ENCODE assay signal across 9 cellular contexts in the genomic region with DNA sequence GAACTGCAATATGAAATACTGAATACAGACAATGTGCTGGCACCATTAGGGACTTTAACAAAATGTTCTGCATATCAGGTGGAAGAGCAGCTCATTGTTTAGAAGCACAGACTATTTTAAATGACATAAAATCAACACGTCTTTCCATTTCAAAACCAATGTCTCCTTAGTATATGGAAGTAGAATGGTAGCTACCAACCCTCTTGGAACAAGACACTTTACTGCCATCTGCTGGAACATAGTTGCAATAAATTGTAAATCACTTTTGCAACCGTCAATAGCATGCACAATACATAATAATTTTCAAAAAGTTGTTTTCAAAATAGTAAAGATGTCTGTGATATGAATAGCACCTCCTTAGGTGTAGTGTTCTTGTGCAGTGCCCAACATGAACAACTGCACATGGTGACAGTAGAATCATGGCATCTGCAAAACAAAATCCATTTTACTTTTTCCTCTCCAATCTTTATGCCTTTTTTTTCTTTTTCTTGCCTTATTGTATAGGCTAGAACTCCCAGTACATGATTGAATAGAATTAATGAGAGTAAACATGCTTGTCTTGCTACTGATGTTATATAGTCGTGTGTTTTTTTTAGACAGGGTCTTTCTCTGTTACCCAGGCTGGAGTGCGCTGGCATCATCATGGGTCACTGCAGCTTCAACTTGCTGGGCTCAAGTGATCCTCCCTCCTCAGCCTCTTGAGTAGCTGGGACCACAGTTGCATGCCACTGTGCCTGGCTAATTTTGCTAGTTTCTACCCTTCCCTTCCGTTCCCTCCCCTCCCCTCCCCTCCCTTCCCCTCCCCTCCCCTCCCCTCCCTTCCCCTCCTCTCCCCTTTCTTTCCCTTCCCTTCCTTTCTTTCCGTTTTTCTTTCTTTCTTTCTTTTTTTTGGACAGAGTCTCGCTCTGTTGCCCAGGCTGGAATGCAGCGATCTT. TPM values are rescaled to one million over a fixed set of nuclear protein-coding genes. Genes with fewer than 3 reads are reported as not detected.
DNase-seq lines count a peak whose midpoint lies in the region; ATAC-seq and TF ChIP-seq lines count a peak whose summit lies in the region.
"Had no signal": no experiment of that assay in that cellular context is flagged by ENCODE, and none has a peak within 500 bp of the region (broad histone marks: within the 10 kb centered on the region; RNA-seq: fewer than 3 reads in every experiment).

No MANE protein-coding gene starts in this region.

- WGBS in body of pancreas, 2 donors = 22 to 27% methylated on average over 8 of the region's 8 CpGs

- intact Hi-C loops in CD4-positive, alpha-beta T cell (cut with DNase I, micrococcal nuclease) = loop anchor here (1.0 to 10.0 kb wide), 2 partner anchors 65 to 375 kb away; no protein-coding TSS in a partner anchor
- intact Hi-C loops in body of pancreas (cut with DNase I) = no loop called here
- intact Hi-C loops in left colon (cut with DNase I, micrococcal nuclease) = no loop called here

- no peaks in the 10 kb centered on the region for H3K27me3 ChIP-seq in CD4-positive, alpha-beta T cell (ENCODE audit: control insufficient read depth, insufficient read depth, low read length)
- H3K27me3 ChIP-seq in H7 (ENCODE audit: control insufficient read depth, insufficient read depth, low read length) (no peaks in the 10 kb centered on the region), body of pancreas (no peaks in the 10 kb centered on the region)

- H3K4me1 Mint-ChIP-seq in CD4-positive, alpha-beta T cell (ENCODE audit: low read depth) = no peaks in the 10 kb centered on the region

- H3K36me3 Mint-ChIP-seq in CD4-positive, alpha-beta T cell (ENCODE audit: low read depth) = no peaks in the 10 kb centered on the region

- H3K27ac ChIP-seq in CD4-positive, alpha-beta T cell (ENCODE audit: low read depth, low read length) = no peak overlapping the region
- no peak overlapping the region for H3K27ac ChIP-seq in body of pancreas

- H3K9me3 ChIP-seq in CD4-positive, alpha-beta T cell (ENCODE audit: control insufficient read depth, low read length) = no peaks in the 10 kb centered on the region
- no peaks in the 10 kb centered on the region for H3K9me3 ChIP-seq in body of pancreas

- peak; percentile 70 for ATAC-seq in CD4-positive, alpha-beta T cell (ENCODE audit: poor library complexity)
- ATAC-seq in body of pancreas = no peak
- ATAC-seq in left colon = peak; percentile 75
- no peak for ATAC-seq in HG02610 (IDR thresholded peaks at IDR 0.05; ENCODE audit: unreplicated experiment)
- ATAC-seq in HG03159 (IDR thresholded peaks at IDR 0.05; ENCODE audit: unreplicated experiment) = no peak
- no peak for ATAC-seq in GM19397 (IDR thresholded peaks at IDR 0.05; ENCODE audit: unreplicated experiment)

- no peak overlapping the region for H3K4me3 Mint-ChIP-seq in CD4-positive, alpha-beta T cell

- H3K27ac Mint-ChIP-seq in CD4-positive, alpha-beta T cell = no peak overlapping the region

- no peak for TF ChIP-seq POLR2A in body of pancreas (IDR thresholded peaks at IDR 0.05)

- H3K36me3 ChIP-seq in H7 (replicated peaks; ENCODE audit: control insufficient read depth, insufficient read depth, low read length) (no peaks in the 10 kb centered on the region), body of pancreas (replicated peaks in 1 of 2; ENCODE audit: insufficient read depth in 1 of 2, low read depth in 2 of 2) (no peaks in the 10 kb centered on the region)

- H3K4me1 ChIP-seq in body of pancreas = no peaks in the 10 kb centered on the region

- no peaks in the 10 kb centered on the region for H3K9me3 Mint-ChIP-seq in CD4-positive, alpha-beta T cell

- H3K4me3 ChIP-seq in H7 (ENCODE audit: insufficient read depth, low read depth, low read length) = no peak overlapping the region
- no peak overlapping the region for H3K4me3 ChIP-seq in body of pancreas

- H3K27me3 Mint-ChIP-seq in CD4-positive, alpha-beta T cell = peaks cover 31% of the 10 kb centered on the region

- POLR2A ChIA-PET in CD4-positive, alpha-beta T cell (lab: Charles Lee) = interaction anchor here (1.1 kb wide), 2 partner anchors 56 to 65 kb away, joined by 4 to 9 read pairs; partner anchors contain the start of gene SMG9

- no peak for DNase-seq in CD4-positive, alpha-beta T cell
- DNase-seq in H7 (peak; percentile 44), NCI-H748 (lab: John Stamatoyannopoulos, UW; ENCODE audit: unreplicated experiment) (peak; percentile 78), body of pancreas (no peak), left colon (no peak)

- peak; percentile 74 for TF ChIP-seq CTCF in CD4-positive, alpha-beta T cell (IDR thresholded peaks at IDR 0.05)
- peak in 6 of 7 experiments; percentile 21 to 39 (median 28) for TF ChIP-seq CTCF in body of pancreas (IDR thresholded peaks at IDR 0.05)

- CTCF ChIA-PET in CD4-positive, alpha-beta T cell (lab: Charles Lee) = interaction anchor here (0.6 to 2.7 kb wide), 13 partner anchors 10 to 214 kb away, joined by 3 to 41 read pairs (median 3); partner anchors contain the start of genes IRGQ, ZNF283 and ZNF576

RNA-seq across cellular contexts. Expression of gene LYPD5, which starts 7.8 kb away (rescaled TPM):
- total RNA-seq in CD4-positive, alpha-beta T cell = not detected
- total RNA-seq in H7 (2014; rRNA removed; shearing (Covaris generic)) = 0.21 and 1.8 TPM in 2 replicates
- total RNA-seq in body of pancreas (not detected), left colon (1 to 10 TPM in 1 of 2 donors, under 1 TPM in 1; 0.70 to 3.5 TPM)
- total RNA-seq: mononuclear cell had no signal

RNA-seq across cellular contexts. Expression of gene ZNF283, which starts 17.1 kb away (rescaled TPM):
- 1 to 10 TPM; 2.3 to 3.7 TPM for total RNA-seq in CD4-positive, alpha-beta T cell
- total RNA-seq in H7 (2014; rRNA removed; shearing (Covaris generic)) = 0.55 and 2.0 TPM in 2 replicates
- 1 to 10 TPM; 3.6 to 6.6 TPM for total RNA-seq in body of pancreas
- 10 to 100 TPM in 1 of 2 donors, 1 to 10 TPM in 1; 8.1 to 11.5 TPM for total RNA-seq in left colon

RNA-seq across cellular contexts. Expression of gene KCNN4, which starts 29.3 kb away (rescaled TPM):
- 10 to 100 TPM in 1 of 2 experiments, 1 to 10 TPM in 1; 9.7 to 10.4 TPM for total RNA-seq in CD4-positive, alpha-beta T cell
- 0.62 and 1.1 TPM in 2 replicates for total RNA-seq in H7 (2014; rRNA removed; shearing (Covaris generic))
- total RNA-seq in body of pancreas (1 to 10 TPM in 1 of 2 donors, not detected in 1; 2.9 TPM), left colon (10 to 100 TPM; 21.2 to 45.6 TPM)

RNA-seq across cellular contexts. Expression of gene SMG9, which starts 55.3 kb away (rescaled TPM):
- 10 to 100 TPM; 34.7 to 38.2 TPM for total RNA-seq in CD4-positive, alpha-beta T cell
- 23.4 and 33.6 TPM in 2 replicates for total RNA-seq in H7 (2014; rRNA removed; shearing (Covaris generic))
- total RNA-seq in body of pancreas (10 to 100 TPM in 1 of 2 donors, 1 to 10 TPM in 1; 8.3 to 52.1 TPM), left colon (10 to 100 TPM; 25.4 to 40.3 TPM)

Comparison
In these comparisons a context has a peak if more than half of its experiments do, and no peak if none do; other contexts are left out.
1. ATAC-seq: peak in CD4-positive, alpha-beta T cell (single experiment) and left colon (single experiment); none in body of pancreas (single experiment), HG02610 (single experiment), HG03159 (single experiment) and GM19397 (single experiment).
2. DNase-seq: peak in H7 (single experiment) and NCI-H748 (single experiment); none in CD4-positive, alpha-beta T cell (0 of 10), body of pancreas (0 of 4) and left colon (0 of 2).
3. intact Hi-C loops: an anchor here in CD4-positive, alpha-beta T cell (1.0 to 10.0 kb wide); none called in body of pancreas and left colon.